27 cellular contexts compared by ENCODE assay signal in the genomic region with DNA sequence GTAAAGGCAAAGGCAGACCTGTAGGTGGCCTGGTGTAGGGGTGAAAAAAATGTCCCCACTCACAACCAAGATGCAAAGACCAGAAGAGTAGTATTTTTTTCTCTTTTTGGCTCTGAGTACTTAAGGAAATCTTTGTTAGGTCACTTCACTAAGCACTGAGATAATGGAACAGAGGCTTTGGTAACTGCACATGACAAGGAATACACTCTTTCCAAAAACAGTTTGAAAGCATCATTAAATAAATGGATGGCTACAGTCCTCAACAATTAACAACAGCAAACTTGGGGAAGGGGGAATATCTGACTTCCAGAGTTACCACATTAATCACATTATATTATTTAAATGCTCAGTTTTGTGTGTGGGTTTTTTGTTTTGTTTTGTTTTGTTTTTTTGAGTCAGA.
"Had no signal": no experiment of that assay in that cellular context is flagged by ENCODE, and none has a peak within 500 bp of the region (broad histone marks: within the 10 kb centered on the region; RNA-seq: fewer than 3 reads in every experiment).

No MANE protein-coding gene starts in this region.

- H3K27ac ChIP-seq: stomach, suprapubic skin, testis, thoracic aorta, thyroid gland, tibial artery, tibial nerve, transverse colon, upper lobe of left lung, upper lobe of right lung, uterus, vagina had no signal

- H3K4me1 ChIP-seq: stomach, suprapubic skin, testis, thyroid gland, tibial artery, tibial nerve, upper lobe of left lung, upper lobe of right lung, uterus, vagina had no signal

- H3K36me3 ChIP-seq: stomach, suprapubic skin, thoracic aorta, thyroid gland, tibial artery, tibial nerve, transverse colon, upper lobe of left lung, upper lobe of right lung, uterus, vagina had no signal

- H3K9me3 ChIP-seq: suprapubic skin, testis, thoracic aorta, thyroid gland, tibial artery, upper lobe of left lung, upper lobe of right lung, uterus, vagina had no signal

- DNase-seq: stimulated activated CD4-positive, alpha-beta T cell treated with anti-CD3 and anti-CD28 coated beads, Interleukin-2, amount 100 ng/mL, for 48 hours; stimulated activated CD4-positive, alpha-beta T cell treated with anti-CD3 and anti-CD28 coated beads, Interleukin-4, amount 100 ng/mL, for 1 hour; stimulated activated CD4-positive, alpha-beta T cell treated with anti-CD3 and anti-CD28 coated beads, Interleukin-4, amount 100 ng/mL, for 24 hours; stimulated activated CD4-positive, alpha-beta T cell treated with anti-CD3 and anti-CD28 coated beads, Interleukin-4, amount 100 ng/mL, for 4 hours; stimulated activated CD8-positive, alpha-beta memory T cell treated with anti-CD3 and anti-CD28 coated beads, Interleukin-4, amount 100 ng/mL, for 48 hours; stimulated activated naive B cell treated with anti-CD40 and anti-IgM and Interleukin-4, amounts not matched to agents 10 μg/mL and 1 μg/mL and 100 μg/mL, for 72 hours; stimulated activated naive CD4-positive, alpha-beta T cell; stimulated activated naive CD4-positive, alpha-beta T cell treated with Interleukin-2 at 50 U/mL for 16 hours; stimulated activated naive CD8-positive, alpha-beta T cell treated with anti-CD3 and anti-CD28 coated beads, Interleukin-15, amount 100 ng/mL, for 72 hours; stimulated activated naive CD8-positive, alpha-beta T cell treated with anti-CD3 and anti-CD28 coated beads, Interleukin-15, Interleukin-2, amounts not matched to agents 100 U/mL and 50 U/mL, for 24 hours; stomach; substantia nigra; testis; thyroid gland; tibial artery; transverse colon; trophoblast cell; upper lobe of right lung; uterus had no signal

- H3K27me3 ChIP-seq: stomach, suprapubic skin, testis, thyroid gland, tibial artery, tibial nerve, transverse colon, upper lobe of left lung, upper lobe of right lung, uterus, vagina had no signal

- H3K4me3 ChIP-seq: stomach, suprapubic skin, testis, thoracic aorta, thyroid gland, tibial artery, tibial nerve, transverse colon, upper lobe of left lung, upper lobe of right lung, uterus, vagina had no signal

- FAIRE-seq: urothelium cell line had no signal

- ATAC-seq: stimulated activated effector memory CD8-positive, alpha-beta T cell treated with anti-CD3 and anti-CD28 coated beads, Interleukin-12 subunit alpha, Interleukin-12 subunit beta, amount 100 ng/mL, for 72 hours; stimulated activated memory B cell treated with anti-CD40 and anti-IgM and Interleukin-4, amounts not matched to agents 10 μg/mL and 1 μg/mL and 100 μg/mL, for 72 hours; stimulated activated naive B cell treated with anti-CD40 and anti-IgM and Interleukin-4, amounts not matched to agents 10 μg/mL and 1 μg/mL and 100 μg/mL, for 72 hours; stimulated activated naive CD8-positive, alpha-beta T cell treated with anti-CD3 and anti-CD28 coated beads, Interleukin-15, amount 100 ng/mL, for 72 hours; stimulated activated naive CD8-positive, alpha-beta T cell treated with anti-CD3 and anti-CD28 coated beads, Interleukin-15, Interleukin-2, amounts not matched to agents 100 U/mL and 50 U/mL, for 24 hours; upper lobe of right lung had no signal
